8 cellular contexts compared by ENCODE assay signal in the genomic region with DNA sequence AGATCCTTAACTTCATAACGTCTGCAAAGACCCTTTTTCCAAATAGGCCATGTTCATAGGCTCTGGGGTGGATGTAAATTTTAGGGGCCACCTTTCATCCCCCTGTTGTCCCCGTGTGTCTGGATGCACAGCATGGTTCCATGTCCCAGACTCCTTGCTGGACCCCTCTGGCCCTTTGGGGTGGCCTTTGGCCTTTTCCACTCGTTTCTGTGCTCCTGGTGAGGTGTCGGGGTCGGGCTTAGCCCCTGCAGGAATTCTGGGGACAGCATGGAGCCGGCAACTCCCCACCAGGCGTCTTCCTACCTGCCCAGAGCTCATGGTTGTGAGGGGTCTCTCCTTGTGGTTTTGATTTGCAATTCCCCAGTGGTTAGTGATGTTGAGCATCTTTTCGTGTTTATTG.
A peak's percentile ranks its signal among the peaks of the same experiment; 100 is the strongest.
DNase-seq lines count a peak whose midpoint lies in the region; ATAC-seq and TF ChIP-seq lines count a peak whose summit lies in the region.

No MANE protein-coding gene starts in this region.

- peak overlapping the region; percentile 87 for H3K27ac Mint-ChIP-seq in activated CD4-positive, alpha-beta T cell treated with anti-CD3 and anti-CD28 coated beads for 36 hours
- H3K27ac Mint-ChIP-seq in activated naive CD8-positive, alpha-beta T cell treated with anti-CD3 and anti-CD28 coated beads for 36 hours: peak overlapping the region; percentile 91

- no peak for DNase-seq in activated CD4-positive, alpha-beta T cell treated with anti-CD3 and anti-CD28 coated beads for 36 hours
- no peak for DNase-seq in activated CD4-positive, alpha-beta T cell treated with anti-CD3 and anti-CD28 coated beads for 1 hour
- no peak for DNase-seq in activated naive CD8-positive, alpha-beta T cell treated with anti-CD3 and anti-CD28 coated beads for 36 hours
- DNase-seq in left colon (peak; percentile 10 to 24), stomach (peak; percentile 21), NCI-H1105 treated with DMSO at 0.1 percent for 48 hours (lab: John Stamatoyannopoulos, UW) (no peak), UCSD-AML1 (lab: John Stamatoyannopoulos, UW; ENCODE audit: unreplicated experiment) (no peak)

- H3K27ac ChIP-seq in stomach: peak overlapping the region; percentile 83 to 95 (median 94)

- H3K9me3 ChIP-seq in stomach: no peaks in the 10 kb centered on the region

- intact Hi-C loops in activated CD4-positive, alpha-beta T cell treated with anti-CD3 and anti-CD28 coated beads for 36 hours (cut with DNase I, micrococcal nuclease): loop anchor here in 1 of 2 experiments (2.0 kb wide), 2 partner anchors 43 to 519 kb away; no protein-coding TSS in a partner anchor
- intact Hi-C loops in left colon (cut with DNase I, micrococcal nuclease): loop anchor here in 1 of 2 donors (10.0 kb wide), 1 partner anchor 171 kb away; no protein-coding TSS in a partner anchor
- intact Hi-C loops in stomach (cut with DNase I; ENCODE audit: low total_unique reads): no loop called here

- CTCF ChIA-PET in activated CD4-positive, alpha-beta T cell treated with anti-CD3 and anti-CD28 coated beads for 36 hours (lab: Charles Lee): interaction anchor here (0.6 to 1.7 kb wide), 2 partner anchors 27 to 171 kb away, joined by 3 to 6 read pairs; no protein-coding TSS in a partner anchor

- TF ChIP-seq CTCF in stomach (IDR thresholded peaks at IDR 0.05): no peak

- H3K4me3 ChIP-seq in stomach: no peak overlapping the region

- H3K9me3 Mint-ChIP-seq in activated CD4-positive, alpha-beta T cell treated with anti-CD3 and anti-CD28 coated beads for 36 hours (ENCODE audit: low read depth): no peaks in the 10 kb centered on the region
- H3K9me3 Mint-ChIP-seq in activated naive CD8-positive, alpha-beta T cell treated with anti-CD3 and anti-CD28 coated beads for 36 hours: peaks cover 4% of the 10 kb centered on the region

- no peak for TF ChIP-seq EP300 in stomach (IDR thresholded peaks at IDR 0.05)

- H3K27me3 ChIP-seq in stomach: no peaks in the 10 kb centered on the region

- no peak for ATAC-seq in activated CD4-positive, alpha-beta T cell treated with anti-CD3 and anti-CD28 coated beads for 36 hours
- ATAC-seq in left colon (no peak), HG03139 (IDR thresholded peaks at IDR 0.05; ENCODE audit: unreplicated experiment) (no peak)

- no peaks in the 10 kb centered on the region for H3K36me3 Mint-ChIP-seq in activated CD4-positive, alpha-beta T cell treated with anti-CD3 and anti-CD28 coated beads for 36 hours (ENCODE audit: low read depth)
- peaks cover 3% of the 10 kb centered on the region for H3K36me3 Mint-ChIP-seq in activated naive CD8-positive, alpha-beta T cell treated with anti-CD3 and anti-CD28 coated beads for 36 hours

- peaks cover 0 to 10% (median 0%) of the 10 kb centered on the region in 4 donors for H3K36me3 ChIP-seq in stomach

- H3K4me1 ChIP-seq in stomach: peaks cover 57 to 100% (median 79%) of the 10 kb centered on the region in 4 donors

- TF ChIP-seq POLR2A in stomach (IDR thresholded peaks at IDR 0.05): no peak

- 85 to 94% (median 89%) methylated on average over 8 of the region's 8 CpGs for WGBS in stomach, 5 donors

- POLR2A ChIA-PET in activated CD4-positive, alpha-beta T cell treated with anti-CD3 and anti-CD28 coated beads for 36 hours (lab: Charles Lee): no interaction called here

- H3K4me3 Mint-ChIP-seq in activated CD4-positive, alpha-beta T cell treated with anti-CD3 and anti-CD28 coated beads for 36 hours: peak overlapping the region; percentile 52
- H3K4me3 Mint-ChIP-seq in activated naive CD8-positive, alpha-beta T cell treated with anti-CD3 and anti-CD28 coated beads for 36 hours: no peak overlapping the region

- no peaks in the 10 kb centered on the region for H3K27me3 Mint-ChIP-seq in activated CD4-positive, alpha-beta T cell treated with anti-CD3 and anti-CD28 coated beads for 36 hours
- no peaks in the 10 kb centered on the region for H3K27me3 Mint-ChIP-seq in activated naive CD8-positive, alpha-beta T cell treated with anti-CD3 and anti-CD28 coated beads for 36 hours

- H3K4me1 Mint-ChIP-seq in activated CD4-positive, alpha-beta T cell treated with anti-CD3 and anti-CD28 coated beads for 36 hours: peaks cover 53% of the 10 kb centered on the region
- peaks cover 49% of the 10 kb centered on the region for H3K4me1 Mint-ChIP-seq in activated naive CD8-positive, alpha-beta T cell treated with anti-CD3 and anti-CD28 coated beads for 36 hours

Comparison
In these comparisons a context has a peak if more than half of its experiments do, and no peak if none do; other contexts are left out.
1. DNase-seq: peak in left colon (2 of 2) and stomach (single experiment); none in activated CD4-positive, alpha-beta T cell treated with anti-CD3 and anti-CD28 coated beads for 36 hours (single experiment), activated CD4-positive, alpha-beta T cell treated with anti-CD3 and anti-CD28 coated beads for 1 hour (single experiment), activated naive CD8-positive, alpha-beta T cell treated with anti-CD3 and anti-CD28 coated beads for 36 hours (single experiment), NCI-H1105 treated with DMSO at 0.1 percent for 48 hours (single experiment) and UCSD-AML1 (single experiment).